In the genomic region with DNA sequence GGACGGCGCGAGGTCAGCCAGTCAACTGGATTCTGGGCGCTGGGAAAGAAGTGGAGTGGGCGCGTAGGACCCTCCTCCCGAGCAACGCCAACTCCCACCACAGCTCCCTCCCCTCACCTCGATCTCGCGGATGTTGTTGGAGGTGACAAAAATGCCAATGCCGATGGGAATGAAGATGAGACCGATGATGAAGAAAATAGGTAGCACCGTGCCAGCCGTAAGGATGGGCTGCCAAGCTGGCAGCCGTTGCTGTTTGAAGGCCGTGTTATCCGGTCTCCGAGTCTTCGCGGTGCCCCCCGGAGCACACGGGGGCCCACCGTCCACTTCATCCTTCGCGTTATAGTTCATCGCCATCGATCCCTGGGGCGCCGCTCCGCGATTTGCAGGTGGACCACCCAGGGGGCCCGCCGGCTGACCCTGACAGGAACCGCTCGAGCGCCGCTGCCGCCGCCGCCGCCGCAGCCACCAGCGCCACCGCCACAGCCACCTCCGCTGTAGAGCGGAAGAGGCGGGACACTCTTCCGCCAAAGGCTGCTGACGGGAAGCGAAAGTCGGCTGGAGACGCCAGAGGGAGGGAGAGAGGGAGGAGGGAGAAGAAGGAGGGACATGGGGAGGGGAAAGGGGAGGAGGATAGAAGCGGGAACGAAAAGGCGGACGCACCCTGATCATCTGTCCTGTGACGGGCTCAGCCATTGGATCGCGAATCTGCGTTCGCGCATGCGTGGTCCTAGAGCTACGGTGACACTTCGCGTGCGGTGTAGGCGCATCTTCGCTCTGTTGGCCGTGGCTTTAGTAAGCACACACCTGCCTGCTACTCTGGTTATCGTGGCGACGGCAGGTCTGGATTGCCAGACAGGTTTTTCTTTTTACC, we compare ENCODE assay signal across 8 cellular contexts. TPM values are rescaled to one million over a fixed set of nuclear protein-coding genes. Genes with fewer than 3 reads are reported as not detected.
DNase-seq lines count a peak whose midpoint lies in the region; ATAC-seq and TF ChIP-seq lines count a peak whose summit lies in the region.

Gene TMEM30A, minus strand, starts transcription at position 508 of the 871 bp plus-strand sequence. Its CDS starts 154 bp downstream, at position 354.

- DNase-seq in GM10266 (ENCODE audit: extremely low spot score) = peak; percentile 94
- DNase-seq in NCI-H1092 treated with DMSO at 0.1 percent for 48 hours (lab: John Stamatoyannopoulos, UW) = peak; percentile 99
- DNase-seq in activated naive CD4-positive, alpha-beta T cell treated with anti-CD3 and anti-CD28 coated beads, Interleukin-2, amount 50 U/mL, for 72 hours (ENCODE audit: low spot score in 2 of 2) = peak; percentile 92 to 98
- peak; percentile 93 for DNase-seq in glomerular endothelial cell (ENCODE audit: extremely low read depth, low read depth, low spot score)
- peak; percentile 97 for DNase-seq in occipital lobe (lab: John Stamatoyannopoulos, UW)

- peak within 1 kb of the TSS; percentile 73 for H3K27ac ChIP-seq in temporal lobe (ENCODE audit: low read depth, low read length)

- H3K36me3 Mint-ChIP-seq in activated naive CD4-positive, alpha-beta T cell treated with anti-CD3 and anti-CD28 coated beads, Interleukin-2, amount 50 U/mL, for 72 hours = peaks cover 12% of the 10 kb centered on the region in 2 donors

- TF ChIP-seq CTCF in GM10266 (IDR thresholded peaks at IDR 0.05; ENCODE audit: control insufficient read depth, insufficient read depth, low read depth, missing control alignments) = peak; percentile 22

- H3K9me3 Mint-ChIP-seq in activated naive CD4-positive, alpha-beta T cell treated with anti-CD3 and anti-CD28 coated beads, Interleukin-2, amount 50 U/mL, for 72 hours = no peaks in the 10 kb centered on the region

- no peak within 1 kb of the TSS for H3K27ac Mint-ChIP-seq in activated naive CD4-positive, alpha-beta T cell treated with anti-CD3 and anti-CD28 coated beads, Interleukin-2, amount 50 U/mL, for 72 hours

- peak; percentile 90 for ATAC-seq in HG02623 (IDR thresholded peaks at IDR 0.05; ENCODE audit: unreplicated experiment)
- peak; percentile 95 for ATAC-seq in SK-N-SH treated with all-trans-retinoic acid at 6 μM for 48 hours
- peak; percentile 94 to 98 for ATAC-seq in activated naive CD4-positive, alpha-beta T cell treated with anti-CD3 and anti-CD28 coated beads, Interleukin-2, amount 50 U/mL, for 72 hours

TF ChIP-seq in SK-N-SH treated with all-trans-retinoic acid at 6 μM for 48 hours, 23 proteins besides CTCF, POLR2A, EP300 and RAD21:
- TF ChIP-seq CREB5 (CRISPR knock-in tag; IDR thresholded peaks at IDR 0.05; ENCODE audit: low read depth) = no peak
- TF ChIP-seq SNAI2 (CRISPR knock-in tag; IDR thresholded peaks at IDR 0.05) = no peak
- no peak for TF ChIP-seq TSHZ2 (CRISPR knock-in tag; IDR thresholded peaks at IDR 0.05)
- no peak for TF ChIP-seq PPARA (CRISPR knock-in tag; IDR thresholded peaks at IDR 0.05; ENCODE audit: borderline replicate concordance)
- TF ChIP-seq ZNF565 (CRISPR knock-in tag; conservative IDR thresholded peaks at IDR 0.05; ENCODE audit: low read depth) = no peak
- TF ChIP-seq CSRNP3 (CRISPR knock-in tag; IDR thresholded peaks at IDR 0.05) = no peak
- TF ChIP-seq TCF4 (CRISPR knock-in tag; IDR thresholded peaks at IDR 0.05; ENCODE audit: borderline replicate concordance) = no peak
- TF ChIP-seq ZFP3 (CRISPR knock-in tag; IDR thresholded peaks at IDR 0.05) = no peak
- TF ChIP-seq, protein P1, sequence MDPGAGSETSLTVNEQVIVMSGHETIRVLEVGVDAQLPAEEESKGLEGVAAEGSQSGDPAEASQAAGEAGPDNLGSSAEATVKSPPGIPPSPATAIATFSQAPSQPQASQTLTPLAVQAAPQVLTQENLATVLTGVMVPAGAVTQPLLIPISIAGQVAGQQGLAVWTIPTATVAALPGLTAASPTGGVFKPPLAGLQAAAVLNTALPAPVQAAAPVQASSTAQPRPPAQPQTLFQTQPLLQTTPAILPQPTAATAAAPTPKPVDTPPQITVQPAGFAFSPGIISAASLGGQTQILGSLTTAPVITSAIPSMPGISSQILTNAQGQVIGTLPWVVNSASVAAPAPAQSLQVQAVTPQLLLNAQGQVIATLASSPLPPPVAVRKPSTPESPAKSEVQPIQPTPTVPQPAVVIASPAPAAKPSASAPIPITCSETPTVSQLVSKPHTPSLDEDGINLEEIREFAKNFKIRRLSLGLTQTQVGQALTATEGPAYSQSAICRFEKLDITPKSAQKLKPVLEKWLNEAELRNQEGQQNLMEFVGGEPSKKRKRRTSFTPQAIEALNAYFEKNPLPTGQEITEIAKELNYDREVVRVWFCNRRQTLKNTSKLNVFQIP (CRISPR knock-in tag; IDR thresholded peaks at IDR 0.05; ENCODE audit: borderline replicate concordance, low read depth) = no peak
- TF ChIP-seq, protein P2, sequence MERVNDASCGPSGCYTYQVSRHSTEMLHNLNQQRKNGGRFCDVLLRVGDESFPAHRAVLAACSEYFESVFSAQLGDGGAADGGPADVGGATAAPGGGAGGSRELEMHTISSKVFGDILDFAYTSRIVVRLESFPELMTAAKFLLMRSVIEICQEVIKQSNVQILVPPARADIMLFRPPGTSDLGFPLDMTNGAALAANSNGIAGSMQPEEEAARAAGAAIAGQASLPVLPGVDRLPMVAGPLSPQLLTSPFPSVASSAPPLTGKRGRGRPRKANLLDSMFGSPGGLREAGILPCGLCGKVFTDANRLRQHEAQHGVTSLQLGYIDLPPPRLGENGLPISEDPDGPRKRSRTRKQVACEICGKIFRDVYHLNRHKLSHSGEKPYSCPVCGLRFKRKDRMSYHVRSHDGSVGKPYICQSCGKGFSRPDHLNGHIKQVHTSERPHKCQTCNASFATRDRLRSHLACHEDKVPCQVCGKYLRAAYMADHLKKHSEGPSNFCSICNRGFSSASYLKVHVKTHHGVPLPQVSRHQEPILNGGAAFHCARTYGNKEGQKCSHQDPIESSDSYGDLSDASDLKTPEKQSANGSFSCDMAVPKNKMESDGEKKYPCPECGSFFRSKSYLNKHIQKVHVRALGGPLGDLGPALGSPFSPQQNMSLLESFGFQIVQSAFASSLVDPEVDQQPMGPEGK (CRISPR knock-in tag; IDR thresholded peaks at IDR 0.05; ENCODE audit: borderline replicate concordance) = no peak
- TF ChIP-seq ZC3H10 (CRISPR knock-in tag; IDR thresholded peaks at IDR 0.05) = no peak
- no peak for TF ChIP-seq ARNTL (CRISPR knock-in tag; IDR thresholded peaks at IDR 0.05; ENCODE audit: borderline replicate concordance, low read depth)
- TF ChIP-seq CSDC2 (CRISPR knock-in tag; IDR thresholded peaks at IDR 0.05) = no peak
- TF ChIP-seq RARB (CRISPR knock-in tag; IDR thresholded peaks at IDR 0.05) = no peak
- TF ChIP-seq BACH2 (CRISPR knock-in tag; IDR thresholded peaks at IDR 0.05; ENCODE audit: borderline replicate concordance) = no peak
- no peak for TF ChIP-seq OSR1 (CRISPR knock-in tag; IDR thresholded peaks at IDR 0.05)
- TF ChIP-seq ZNF70 (CRISPR knock-in tag; IDR thresholded peaks at IDR 0.05) = no peak

RNA-seq across cellular contexts. Expression of gene TMEM30A, which starts in this region (rescaled TPM):
- total RNA-seq in activated naive CD4-positive, alpha-beta T cell treated with anti-CD3 and anti-CD28 coated beads, Interleukin-2, amount 50 U/mL, for 72 hours = 100 to 1,000 TPM in 1 of 2 donors, 10 to 100 TPM in 1; 52.3 to 228 TPM
- total RNA-seq in glomerular endothelial cell = 249 and 271 TPM in 2 replicates
- 166 TPM for total RNA-seq in occipital lobe
- total RNA-seq in temporal lobe = 125 TPM

Comparison
In these comparisons a context has a peak if more than half of its experiments do, and no peak if none do; other contexts are left out.
1. Peak in every context shown above with its lines: DNase-seq, ATAC-seq and H3K27ac ChIP-seq.